ENCODE assay signal across 21 cellular contexts in genomic region chr17:72700226-72700625, GRCh38.
DNase-seq lines count a peak whose midpoint lies in the region; ATAC-seq and TF ChIP-seq lines count a peak whose summit lies in the region.
"Had no signal": no experiment of that assay in that cellular context is flagged by ENCODE, and none has a peak within 500 bp of the region (broad histone marks: within the 10 kb centered on the region; RNA-seq: fewer than 3 reads in every experiment).

No MANE protein-coding gene starts in this region.

- H3K36me3 ChIP-seq in breast epithelium = no peaks in the 10 kb centered on the region
- no peaks in the 10 kb centered on the region for H3K36me3 ChIP-seq in smooth muscle cell (ENCODE audit: low read depth)
- no peaks in the 10 kb centered on the region for H3K36me3 ChIP-seq in neural progenitor cell
- H3K36me3 ChIP-seq: SJSA1 had no signal

- no peaks in the 10 kb centered on the region for H4K20me1 ChIP-seq in smooth muscle cell (ENCODE audit: low read depth)
- H4K20me1 ChIP-seq in neural progenitor cell (ENCODE audit: low read depth) = no peaks in the 10 kb centered on the region
- H4K20me1 ChIP-seq: BLaER1 treated with 17β-estradiol and CSF1 and Interleukin-3, amounts not matched to agents 10 nM and 100 nM had no signal

- H3K27ac ChIP-seq in breast epithelium (no peak overlapping the region), smooth muscle cell (ENCODE audit: low read depth) (peak overlapping the region; percentile 30), neural progenitor cell (no peak overlapping the region)
- H3K27ac ChIP-seq: 22Rv1; BLaER1 treated with 17β-estradiol and CSF1 and Interleukin-3, amounts not matched to agents 10 nM and 100 nM; SJSA1 had no signal

- peaks cover 24% of the 10 kb centered on the region for H3K4me1 Mint-ChIP-seq in MCF 10A (ENCODE audit: insufficient read depth, unreplicated experiment)
- peaks cover 16% of the 10 kb centered on the region for H3K4me1 Mint-ChIP-seq in brain
- H3K4me1 Mint-ChIP-seq in neural progenitor cell = peaks cover 8% of the 10 kb centered on the region

- no peak overlapping the region for H2AFZ ChIP-seq in smooth muscle cell (ENCODE audit: low read depth)
- no peak overlapping the region for H2AFZ ChIP-seq in neural progenitor cell (replicated peaks)

- H3K27me3 Mint-ChIP-seq in MCF 10A (ENCODE audit: insufficient read depth, unreplicated experiment) = no peaks in the 10 kb centered on the region
- peaks cover 6% of the 10 kb centered on the region for H3K27me3 Mint-ChIP-seq in brain
- H3K27me3 Mint-ChIP-seq in neural progenitor cell (ENCODE audit: insufficient read depth, low read depth) = peaks cover 2% of the 10 kb centered on the region
- H3K27me3 Mint-ChIP-seq: CD4-positive, alpha-beta T cell had no signal

- TF ChIP-seq POLR2A in breast epithelium (IDR thresholded peaks at IDR 0.05) = no peak

- 62% methylated on average over 3 of the region's 3 CpGs for WGBS in smooth muscle cell (ENCODE audit: low lambda C conversion rate)

- H3F3A ChIP-seq in smooth muscle cell (ENCODE audit: low read depth) (peaks cover 12% of the 10 kb centered on the region), neural progenitor cell (ENCODE audit: low read depth) (no peaks in the 10 kb centered on the region)

- DNase-seq in MCF 10A (ENCODE audit: unreplicated experiment) (no peak), breast epithelium (ENCODE audit: low spot score in 2 of 2) (no peak), smooth muscle cell (lab: John Stamatoyannopoulos, UW; ENCODE audit: unreplicated experiment) (no peak), neural progenitor cell (ENCODE audit: low spot score) (no peak), Ammon's horn (ENCODE audit: low spot score) (no peak)
- DNase-seq: CD4-positive, alpha-beta T cell; Karpas-422; NCI-H1105; NCI-H1436 treated with DMSO at 0.1 percent for 48 hours; NCI-H187 treated with DMSO at 0.1 percent for 48 hours; NCI-H2171 treated with DMSO at 0.1 percent for 48 hours; NCI-H345; NCI-H774; Right ventricle myocardium superior; RPMI8226 had no signal

- H3K9ac ChIP-seq in smooth muscle cell (ENCODE audit: low read depth) (no peak overlapping the region), neural progenitor cell (no peak overlapping the region)
- H3K9ac ChIP-seq: BLaER1 treated with 17β-estradiol and CSF1 and Interleukin-3, amounts not matched to agents 10 nM and 100 nM had no signal

- TF ChIP-seq CTCF in MCF 10A (IDR thresholded peaks at IDR 0.05; ENCODE audit: unreplicated experiment) (no peak), breast epithelium (IDR thresholded peaks at IDR 0.05) (no peak), brain (conservative IDR thresholded peaks at IDR 0.05) (no peak), smooth muscle cell (IDR thresholded peaks at IDR 0.05; ENCODE audit: borderline replicate concordance, insufficient read depth, poor library complexity, severe bottlenecking) (no peak), neural progenitor cell (IDR thresholded peaks at IDR 0.05) (no peak)

- H3K27ac Mint-ChIP-seq in MCF 10A (ENCODE audit: low read depth, unreplicated experiment) (peak overlapping the region; percentile 51), brain (peak overlapping the region in 3 of 5 experiments; percentile 8 to 28 (median 14)), neural progenitor cell (no peak overlapping the region)
- H3K27ac Mint-ChIP-seq: CD4-positive, alpha-beta T cell had no signal

- H3K4me3 ChIP-seq in breast epithelium = no peak overlapping the region
- no peak overlapping the region for H3K4me3 ChIP-seq in smooth muscle cell
- H3K4me3 ChIP-seq in neural progenitor cell = no peak overlapping the region
- H3K4me3 ChIP-seq: BLaER1 treated with 17β-estradiol and CSF1 and Interleukin-3, amounts not matched to agents 10 nM and 100 nM; GM12878; SJSA1 had no signal

- H3K4me2 ChIP-seq in smooth muscle cell = peak overlapping the region; percentile 62
- no peak overlapping the region for H3K4me2 ChIP-seq in neural progenitor cell
- H3K4me2 ChIP-seq: BLaER1 treated with 17β-estradiol and CSF1 and Interleukin-3, amounts not matched to agents 10 nM and 100 nM had no signal

- H3K36me3 Mint-ChIP-seq in MCF 10A (ENCODE audit: insufficient read depth, unreplicated experiment) (no peaks in the 10 kb centered on the region), brain (peaks cover 16% of the 10 kb centered on the region), neural progenitor cell (no peaks in the 10 kb centered on the region)

- no peak for ATAC-seq in HG02970 (IDR thresholded peaks at IDR 0.05; ENCODE audit: low FRiP score, unreplicated experiment)
- ATAC-seq: GM12878 had no signal

- H3K4me1 ChIP-seq in breast epithelium (no peaks in the 10 kb centered on the region), smooth muscle cell (ENCODE audit: low read depth) (no peaks in the 10 kb centered on the region), neural progenitor cell (no peaks in the 10 kb centered on the region)

- CTCF ChIA-PET in MCF 10A (lab: Yijun Ruan, JAX) = interaction anchor here (0.6 to 2.2 kb wide), 4 partner anchors 13 to 142 kb away, joined by 3 to 10 read pairs (median 4); no protein-coding TSS in a partner anchor

- H3K27me3 ChIP-seq in breast epithelium = no peaks in the 10 kb centered on the region
- H3K27me3 ChIP-seq in smooth muscle cell (ENCODE audit: low read depth) = no peaks in the 10 kb centered on the region
- H3K27me3 ChIP-seq in neural progenitor cell = no peaks in the 10 kb centered on the region
- H3K27me3 ChIP-seq: BLaER1 treated with 17β-estradiol and CSF1 and Interleukin-3, amounts not matched to agents 10 nM and 100 nM; SJSA1 had no signal

- no TSS peak for BruUV-seq in MCF 10A (replicated peaks; lab: Mats Ljungman, UMichigan)

- no peaks in the 10 kb centered on the region for H3K79me2 ChIP-seq in smooth muscle cell (ENCODE audit: low read depth)
- no peaks in the 10 kb centered on the region for H3K79me2 ChIP-seq in neural progenitor cell (ENCODE audit: low read depth)

- H3K9me3 ChIP-seq in breast epithelium (no peaks in the 10 kb centered on the region), smooth muscle cell (replicated peaks; ENCODE audit: low read depth) (no peaks in the 10 kb centered on the region), neural progenitor cell (ENCODE audit: low read depth) (no peaks in the 10 kb centered on the region)

- POLR2A ChIA-PET in MCF 10A (lab: Yijun Ruan, JAX) = interaction anchor here (0.9 to 2.1 kb wide), 3 partner anchors 13 to 115 kb away, joined by 3 to 9 read pairs (median 3); no protein-coding TSS in a partner anchor

- H3K4me3 Mint-ChIP-seq in MCF 10A (ENCODE audit: unreplicated experiment) (no peak overlapping the region), brain (no peak overlapping the region), neural progenitor cell (no peak overlapping the region)
- H3K4me3 Mint-ChIP-seq: CD4-positive, alpha-beta T cell had no signal

- H3K9me3 Mint-ChIP-seq in MCF 10A (ENCODE audit: unreplicated experiment) = peaks cover 7% of the 10 kb centered on the region
- peaks cover 2 to 14% (median 8%) of the 10 kb centered on the region in 5 experiments for H3K9me3 Mint-ChIP-seq in brain
- H3K9me3 Mint-ChIP-seq in neural progenitor cell = peaks cover 4% of the 10 kb centered on the region
- H3K9me3 Mint-ChIP-seq: CD4-positive, alpha-beta T cell had no signal

- intact Hi-C loops in MCF 10A (cut with micrococcal nuclease) (no loop called here), breast epithelium (cut with DNase I; ENCODE audit: low total_unique reads) (no loop called here)
